ENCODE assay signal across 13 cellular contexts in genomic region chr3:47661121-47661752, GRCh38.
DNase-seq lines count a peak whose midpoint lies in the region; ATAC-seq and TF ChIP-seq lines count a peak whose summit lies in the region.
"Had no signal": no experiment of that assay in that cellular context is flagged by ENCODE, and none has a peak within 500 bp of the region (broad histone marks: within the 10 kb centered on the region; RNA-seq: fewer than 3 reads in every experiment).

No MANE protein-coding gene starts in this region.

- CTCF ChIA-PET in activated CD8-positive, alpha-beta memory T cell treated with anti-CD3 and anti-CD28 coated beads, Interleukin-2, amount 10 ng/mL, durations not matched to agents 7 days and 5 days (lab: Charles Lee) = no interaction called here
- CTCF ChIA-PET in activated naive CD4-positive, alpha-beta T cell treated with anti-CD3 and anti-CD28 coated beads for 36 hours (lab: Charles Lee) = no interaction called here

- TF ChIP-seq EP300 in esophagus muscularis mucosa (IDR thresholded peaks at IDR 0.05) = no peak

- no peaks in the 10 kb centered on the region for H3K27me3 Mint-ChIP-seq in activated CD8-positive, alpha-beta memory T cell treated with anti-CD3 and anti-CD28 coated beads, Interleukin-2, amount 10 ng/mL, durations not matched to agents 7 days and 5 days
- no peaks in the 10 kb centered on the region for H3K27me3 Mint-ChIP-seq in activated naive CD4-positive, alpha-beta T cell treated with anti-CD3 and anti-CD28 coated beads for 36 hours (ENCODE audit: low read depth)
- H3K27me3 Mint-ChIP-seq: natural killer cell treated with Interleukin-12 subunit alpha and Interleukin-12 subunit beta and Interleukin-15 and Interleukin-18, amount 100 ng/mL, for 72 hours; T-cell had no signal

- intact Hi-C loops in esophagus muscularis mucosa (cut with DNase I) = loop anchor here (10.0 kb wide), 1 partner anchor 136 kb away; no protein-coding TSS in a partner anchor
- intact Hi-C loops in activated naive CD4-positive, alpha-beta T cell treated with anti-CD3 and anti-CD28 coated beads for 36 hours (cut with micrococcal nuclease) = no loop called here

- no peak for ATAC-seq in activated CD8-positive, alpha-beta memory T cell treated with anti-CD3 and anti-CD28 coated beads, Interleukin-2, amount 10 ng/mL, durations not matched to agents 7 days and 5 days
- peak; percentile 97 for ATAC-seq in SK-N-SH treated with all-trans-retinoic acid at 6 μM for 48 hours
- ATAC-seq: natural killer cell treated with Interleukin-12 subunit alpha and Interleukin-12 subunit beta and Interleukin-15 and Interleukin-18, amount 100 ng/mL, for 72 hours; T-cell had no signal

- no peaks in the 10 kb centered on the region for H3K27me3 ChIP-seq in esophagus muscularis mucosa
- H3K27me3 ChIP-seq: ascending aorta had no signal

- TF ChIP-seq POLR2A in esophagus muscularis mucosa (IDR thresholded peaks at IDR 0.05; ENCODE audit: low read depth) = no peak

- H3K27ac Mint-ChIP-seq in activated CD8-positive, alpha-beta memory T cell treated with anti-CD3 and anti-CD28 coated beads, Interleukin-2, amount 10 ng/mL, durations not matched to agents 7 days and 5 days = peak overlapping the region; percentile 19
- no peak overlapping the region for H3K27ac Mint-ChIP-seq in activated naive CD4-positive, alpha-beta T cell treated with anti-CD3 and anti-CD28 coated beads for 36 hours
- H3K27ac Mint-ChIP-seq: natural killer cell treated with Interleukin-12 subunit alpha and Interleukin-12 subunit beta and Interleukin-15 and Interleukin-18, amount 100 ng/mL, for 72 hours had no signal

- no peak overlapping the region for H3K27ac ChIP-seq in esophagus muscularis mucosa (replicated peaks in 1 of 4)
- H3K27ac ChIP-seq: ascending aorta had no signal

- H3K9me3 Mint-ChIP-seq in activated CD8-positive, alpha-beta memory T cell treated with anti-CD3 and anti-CD28 coated beads, Interleukin-2, amount 10 ng/mL, durations not matched to agents 7 days and 5 days (ENCODE audit: low read depth) = no peaks in the 10 kb centered on the region
- peaks cover 3% of the 10 kb centered on the region for H3K9me3 Mint-ChIP-seq in activated naive CD4-positive, alpha-beta T cell treated with anti-CD3 and anti-CD28 coated beads for 36 hours
- H3K9me3 Mint-ChIP-seq: natural killer cell treated with Interleukin-12 subunit alpha and Interleukin-12 subunit beta and Interleukin-15 and Interleukin-18, amount 100 ng/mL, for 72 hours had no signal

- WGBS in esophagus muscularis mucosa = 44% methylated on average over 5 of the region's 5 CpGs

- H3K4me3 ChIP-seq in fibroblast of the aortic adventitia (ENCODE audit: low read depth, low read length) (no peak overlapping the region), esophagus muscularis mucosa (no peak overlapping the region)
- H3K4me3 ChIP-seq: ascending aorta had no signal

- H3K9me3 ChIP-seq in esophagus muscularis mucosa = no peaks in the 10 kb centered on the region
- H3K9me3 ChIP-seq: ascending aorta had no signal

- no peaks in the 10 kb centered on the region for H3K4me1 Mint-ChIP-seq in activated CD8-positive, alpha-beta memory T cell treated with anti-CD3 and anti-CD28 coated beads, Interleukin-2, amount 10 ng/mL, durations not matched to agents 7 days and 5 days
- no peaks in the 10 kb centered on the region for H3K4me1 Mint-ChIP-seq in activated naive CD4-positive, alpha-beta T cell treated with anti-CD3 and anti-CD28 coated beads for 36 hours (ENCODE audit: low read depth)

- peaks cover 0 to 65% (median 20%) of the 10 kb centered on the region in 4 donors for H3K36me3 ChIP-seq in esophagus muscularis mucosa

- no peak overlapping the region for H3K4me3 Mint-ChIP-seq in activated CD8-positive, alpha-beta memory T cell treated with anti-CD3 and anti-CD28 coated beads, Interleukin-2, amount 10 ng/mL, durations not matched to agents 7 days and 5 days
- H3K4me3 Mint-ChIP-seq in activated naive CD4-positive, alpha-beta T cell treated with anti-CD3 and anti-CD28 coated beads for 36 hours = no peak overlapping the region
- H3K4me3 Mint-ChIP-seq: natural killer cell treated with Interleukin-12 subunit alpha and Interleukin-12 subunit beta and Interleukin-15 and Interleukin-18, amount 100 ng/mL, for 72 hours; T-cell had no signal

- DNase-seq in activated CD8-positive, alpha-beta memory T cell treated with anti-CD3 and anti-CD28 coated beads, Interleukin-2, amount 10 ng/mL, durations not matched to agents 7 days and 5 days = no peak
- no peak for DNase-seq in activated CD8-positive, alpha-beta memory T cell treated with anti-CD3 and anti-CD28 coated beads, Interleukin-2, amount 50 U/mL, for 48 hours
- DNase-seq in fibroblast of the aortic adventitia (ENCODE audit: low read depth) = peak; percentile 42
- DNase-seq in smooth muscle cell of the brain vasculature (ENCODE audit: low read depth, low spot score) = peak; percentile 33
- DNase-seq in esophagus muscularis mucosa (ENCODE audit: extremely low spot score) = no peak
- DNase-seq in activated naive CD4-positive, alpha-beta T cell treated with anti-CD3 and anti-CD28 coated beads for 36 hours = no peak
- DNase-seq in epidermal melanocyte (ENCODE audit: insufficient read length, low spot score) = no peak
- DNase-seq: NCI-H226; stimulated activated CD4-positive, alpha-beta T cell treated with anti-CD3 and anti-CD28 coated beads, Interleukin-4, amount 100 ng/mL, for 1 hour; T-cell had no signal

- peaks cover 41% of the 10 kb centered on the region for H3K36me3 Mint-ChIP-seq in activated CD8-positive, alpha-beta memory T cell treated with anti-CD3 and anti-CD28 coated beads, Interleukin-2, amount 10 ng/mL, durations not matched to agents 7 days and 5 days
- peaks cover 46% of the 10 kb centered on the region for H3K36me3 Mint-ChIP-seq in activated naive CD4-positive, alpha-beta T cell treated with anti-CD3 and anti-CD28 coated beads for 36 hours (ENCODE audit: low read depth)

- H3K4me1 ChIP-seq in esophagus muscularis mucosa = no peaks in the 10 kb centered on the region
- H3K4me1 ChIP-seq: ascending aorta had no signal

- TF ChIP-seq CTCF in fibroblast of the aortic adventitia (IDR thresholded peaks at IDR 0.05; ENCODE audit: insufficient read depth, low read length) = peak; percentile 0
- TF ChIP-seq CTCF in esophagus muscularis mucosa (IDR thresholded peaks at IDR 0.05) = no peak

TF ChIP-seq in SK-N-SH treated with all-trans-retinoic acid at 6 μM for 48 hours, 23 proteins besides CTCF, POLR2A, EP300 and RAD21:
- TF ChIP-seq PPARA (CRISPR knock-in tag; IDR thresholded peaks at IDR 0.05; ENCODE audit: borderline replicate concordance) (no peak), CSDC2 (CRISPR knock-in tag; IDR thresholded peaks at IDR 0.05) (no peak), SNAI2 (CRISPR knock-in tag; IDR thresholded peaks at IDR 0.05) (no peak), ZC3H10 (CRISPR knock-in tag; IDR thresholded peaks at IDR 0.05) (no peak), ZFP3 (CRISPR knock-in tag; IDR thresholded peaks at IDR 0.05) (no peak), ZNF565 (CRISPR knock-in tag; conservative IDR thresholded peaks at IDR 0.05; ENCODE audit: low read depth) (no peak)
- TF ChIP-seq, protein P1, sequence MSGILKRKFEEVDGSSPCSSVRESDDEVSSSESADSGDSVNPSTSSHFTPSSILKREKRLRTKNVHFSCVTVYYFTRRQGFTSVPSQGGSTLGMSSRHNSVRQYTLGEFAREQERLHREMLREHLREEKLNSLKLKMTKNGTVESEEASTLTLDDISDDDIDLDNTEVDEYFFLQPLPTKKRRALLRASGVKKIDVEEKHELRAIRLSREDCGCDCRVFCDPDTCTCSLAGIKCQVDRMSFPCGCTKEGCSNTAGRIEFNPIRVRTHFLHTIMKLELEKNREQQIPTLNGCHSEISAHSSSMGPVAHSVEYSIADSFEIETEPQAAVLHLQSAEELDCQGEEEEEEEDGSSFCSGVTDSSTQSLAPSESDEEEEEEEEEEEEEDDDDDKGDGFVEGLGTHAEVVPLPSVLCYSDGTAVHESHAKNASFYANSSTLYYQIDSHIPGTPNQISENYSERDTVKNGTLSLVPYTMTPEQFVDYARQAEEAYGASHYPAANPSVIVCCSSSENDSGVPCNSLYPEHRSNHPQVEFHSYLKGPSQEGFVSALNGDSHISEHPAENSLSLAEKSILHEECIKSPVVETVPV (CRISPR knock-in tag; IDR thresholded peaks at IDR 0.05) = no peak
- TF ChIP-seq, protein P2, sequence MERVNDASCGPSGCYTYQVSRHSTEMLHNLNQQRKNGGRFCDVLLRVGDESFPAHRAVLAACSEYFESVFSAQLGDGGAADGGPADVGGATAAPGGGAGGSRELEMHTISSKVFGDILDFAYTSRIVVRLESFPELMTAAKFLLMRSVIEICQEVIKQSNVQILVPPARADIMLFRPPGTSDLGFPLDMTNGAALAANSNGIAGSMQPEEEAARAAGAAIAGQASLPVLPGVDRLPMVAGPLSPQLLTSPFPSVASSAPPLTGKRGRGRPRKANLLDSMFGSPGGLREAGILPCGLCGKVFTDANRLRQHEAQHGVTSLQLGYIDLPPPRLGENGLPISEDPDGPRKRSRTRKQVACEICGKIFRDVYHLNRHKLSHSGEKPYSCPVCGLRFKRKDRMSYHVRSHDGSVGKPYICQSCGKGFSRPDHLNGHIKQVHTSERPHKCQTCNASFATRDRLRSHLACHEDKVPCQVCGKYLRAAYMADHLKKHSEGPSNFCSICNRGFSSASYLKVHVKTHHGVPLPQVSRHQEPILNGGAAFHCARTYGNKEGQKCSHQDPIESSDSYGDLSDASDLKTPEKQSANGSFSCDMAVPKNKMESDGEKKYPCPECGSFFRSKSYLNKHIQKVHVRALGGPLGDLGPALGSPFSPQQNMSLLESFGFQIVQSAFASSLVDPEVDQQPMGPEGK (CRISPR knock-in tag; IDR thresholded peaks at IDR 0.05; ENCODE audit: borderline replicate concordance) = no peak

Comparison
In these comparisons a context has a peak if more than half of its experiments do, and no peak if none do; other contexts are left out.
1. DNase-seq: peak in fibroblast of the aortic adventitia (single experiment) and smooth muscle cell of the brain vasculature (single experiment); none in activated CD8-positive, alpha-beta memory T cell treated with anti-CD3 and anti-CD28 coated beads, Interleukin-2, amount 10 ng/mL, durations not matched to agents 7 days and 5 days (single experiment), activated CD8-positive, alpha-beta memory T cell treated with anti-CD3 and anti-CD28 coated beads, Interleukin-2, amount 50 U/mL, for 48 hours (single experiment), esophagus muscularis mucosa (single experiment), activated naive CD4-positive, alpha-beta T cell treated with anti-CD3 and anti-CD28 coated beads for 36 hours (single experiment) and epidermal melanocyte (single experiment).